15 cellular contexts compared by ENCODE assay signal in the genomic region with DNA sequence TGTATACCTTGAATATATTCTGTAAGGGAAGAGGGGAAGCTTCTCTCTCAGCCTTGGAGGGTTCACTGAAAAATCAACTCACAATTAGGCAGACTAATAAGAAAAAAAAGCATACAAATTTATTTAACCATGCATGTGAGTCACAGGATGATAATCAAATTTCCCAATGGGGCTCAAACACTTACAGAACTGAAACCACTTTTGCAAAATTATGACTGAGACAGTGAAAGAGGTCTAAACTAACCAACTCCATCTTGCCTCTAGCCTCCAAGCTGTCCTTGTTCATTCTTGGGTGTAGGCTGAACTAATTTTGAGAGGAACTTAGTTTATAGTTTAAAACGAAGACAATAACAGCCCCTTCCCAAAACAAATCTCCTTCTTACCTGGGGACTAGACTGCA.
DNase-seq lines count a peak whose midpoint lies in the region; TF ChIP-seq lines count a peak whose summit lies in the region.
"Had no signal": no experiment of that assay in that cellular context is flagged by ENCODE, and none has a peak within 500 bp of the region (broad histone marks: within the 10 kb centered on the region; RNA-seq: fewer than 3 reads in every experiment).

No MANE protein-coding gene starts in this region.

- H3K4me3 Mint-ChIP-seq in activated naive CD4-positive, alpha-beta T cell treated with anti-CD3 and anti-CD28 coated beads, Interleukin-2, amount 10 ng/mL, durations not matched to agents 7 days and 5 days = no peak overlapping the region
- H3K4me3 Mint-ChIP-seq: B cell had no signal

- no peak overlapping the region for H3K4me2 ChIP-seq in mesendoderm (ENCODE audit: low read length)

- H3K36me3 ChIP-seq in brain microvascular endothelial cell (replicated peaks) (no peaks in the 10 kb centered on the region), mesendoderm (ENCODE audit: control insufficient read depth, insufficient read depth, low read length) (no peaks in the 10 kb centered on the region), WERI-Rb-1 (no peaks in the 10 kb centered on the region)
- H3K36me3 ChIP-seq: heart left ventricle, SJCRH30 had no signal

- H3K4me1 Mint-ChIP-seq in activated naive CD4-positive, alpha-beta T cell treated with anti-CD3 and anti-CD28 coated beads, Interleukin-2, amount 10 ng/mL, durations not matched to agents 7 days and 5 days = no peaks in the 10 kb centered on the region
- H3K4me1 Mint-ChIP-seq: B cell had no signal

- H3K9me3 ChIP-seq in WERI-Rb-1 (ENCODE audit: severe bottlenecking) = no peaks in the 10 kb centered on the region
- H3K9me3 ChIP-seq: SJCRH30 had no signal

- H3K27me3 ChIP-seq in brain microvascular endothelial cell (replicated peaks) (no peaks in the 10 kb centered on the region), mesendoderm (ENCODE audit: insufficient read depth, low read length, poor library complexity) (no peaks in the 10 kb centered on the region), WERI-Rb-1 (ENCODE audit: insufficient read depth, low read depth, severe bottlenecking) (no peaks in the 10 kb centered on the region)
- H3K27me3 ChIP-seq: heart left ventricle, SJCRH30 had no signal

- H3K4ac ChIP-seq in mesendoderm (ENCODE audit: low read depth, low read length) = peak overlapping the region; percentile 4

- no peaks in the 10 kb centered on the region for H3K79me2 ChIP-seq in mesendoderm (ENCODE audit: control insufficient read depth, insufficient read depth, low read length)

- no peak overlapping the region for H4K5ac ChIP-seq in mesendoderm (ENCODE audit: low read length)

- in situ Hi-C loops in brain microvascular endothelial cell (cut with HindIII; ENCODE audit: low pct_ligation_motif_present, low sequenced_read_pairs) = no loop called here

- no peak overlapping the region for H3K4me3 ChIP-seq in brain microvascular endothelial cell (ENCODE audit: low read depth, low read length)
- H3K4me3 ChIP-seq in mesendoderm (ENCODE audit: low read length) = no peak overlapping the region
- H3K4me3 ChIP-seq in WERI-Rb-1 (ENCODE audit: low read depth, low read length) = no peak overlapping the region
- H3K4me3 ChIP-seq: heart left ventricle, SJCRH30 had no signal

- no peak overlapping the region for H3K23ac ChIP-seq in mesendoderm (ENCODE audit: low read length)

- no peak overlapping the region for H3K27ac Mint-ChIP-seq in activated naive CD4-positive, alpha-beta T cell treated with anti-CD3 and anti-CD28 coated beads, Interleukin-2, amount 10 ng/mL, durations not matched to agents 7 days and 5 days
- H3K27ac Mint-ChIP-seq: B cell had no signal

- TF ChIP-seq CTCF in brain microvascular endothelial cell (IDR thresholded peaks at IDR 0.05; ENCODE audit: low read depth, low read length, missing control alignments) = no peak
- no peak for TF ChIP-seq CTCF in WERI-Rb-1 (IDR thresholded peaks at IDR 0.05; ENCODE audit: low read depth, low read length)

- no peak overlapping the region for H2BK15ac ChIP-seq in mesendoderm (replicated peaks; ENCODE audit: low read depth)

- H3K18ac ChIP-seq in mesendoderm (ENCODE audit: low read length) = no peak overlapping the region

- DNase-seq in EH (ENCODE audit: low read depth) = peak; percentile 34
- peak; percentile 45 for DNase-seq in NCI-H226
- no peak for DNase-seq in brain microvascular endothelial cell
- DNase-seq in mesendoderm = no peak
- no peak for DNase-seq in activated naive CD4-positive, alpha-beta T cell treated with anti-CD3 and anti-CD28 coated beads, Interleukin-2, amount 10 ng/mL, durations not matched to agents 7 days and 5 days
- no peak for DNase-seq in HuH-7.5 (ENCODE audit: low spot score)
- DNase-seq in WERI-Rb-1 = no peak
- DNase-seq in NCI-H82 treated with DMSO at 0.1 percent for 48 hours (lab: John Stamatoyannopoulos, UW; ENCODE audit: unreplicated experiment) = no peak
- DNase-seq: cortex of kidney; NK-92 treated with Interleukin-12 subunit alpha and Interleukin-12 subunit beta, amount 100 ng/mL, for 24 hours; SJCRH30; stimulated activated CD4-positive, alpha-beta T cell treated with anti-CD3 and anti-CD28 coated beads, Interleukin-1b, Interleukin-23, amount 100 ng/mL, for 48 hours; T-helper 9 cell had no signal

- no peak overlapping the region for H4K8ac ChIP-seq in mesendoderm (ENCODE audit: low read depth, low read length)

- no peaks in the 10 kb centered on the region for H3K4me1 ChIP-seq in mesendoderm (ENCODE audit: control insufficient read depth, low read depth, low read length)
- H3K4me1 ChIP-seq: heart left ventricle, SJCRH30 had no signal

- H3K27me3 Mint-ChIP-seq in activated naive CD4-positive, alpha-beta T cell treated with anti-CD3 and anti-CD28 coated beads, Interleukin-2, amount 10 ng/mL, durations not matched to agents 7 days and 5 days = no peaks in the 10 kb centered on the region
- H3K27me3 Mint-ChIP-seq: B cell had no signal

- WGBS in mesendoderm (ENCODE audit: extremely low coverage, insufficient coverage, low lambda C conversion rate) = no CpG with 5 or more reads among the region's 1 CpG

- H2AK5ac ChIP-seq in mesendoderm (ENCODE audit: low read length) = no peak overlapping the region

- H2BK5ac ChIP-seq in mesendoderm (ENCODE audit: low read length) = no peak overlapping the region

- H3K79me1 ChIP-seq in mesendoderm (ENCODE audit: low read length) = no peaks in the 10 kb centered on the region

- H3K27ac ChIP-seq in brain microvascular endothelial cell (peak overlapping the region; percentile 37), mesendoderm (ENCODE audit: low read depth, low read length) (no peak overlapping the region), WERI-Rb-1 (no peak overlapping the region)
- H3K27ac ChIP-seq: SJCRH30 had no signal

- H3K9ac ChIP-seq in mesendoderm (ENCODE audit: low read length) = no peak overlapping the region

- H3K36me3 Mint-ChIP-seq in activated naive CD4-positive, alpha-beta T cell treated with anti-CD3 and anti-CD28 coated beads, Interleukin-2, amount 10 ng/mL, durations not matched to agents 7 days and 5 days = no peaks in the 10 kb centered on the region

- no peak overlapping the region for H3K56ac ChIP-seq in mesendoderm (ENCODE audit: low read length)

- CTCF ChIA-PET in activated naive CD4-positive, alpha-beta T cell treated with anti-CD3 and anti-CD28 coated beads, Interleukin-2, amount 10 ng/mL, durations not matched to agents 7 days and 5 days (lab: Charles Lee) = no interaction called here

- H2BK120ac ChIP-seq in mesendoderm (ENCODE audit: low read depth, low read length) = no peak overlapping the region

- peaks cover 44% of the 10 kb centered on the region for H3K9me3 Mint-ChIP-seq in activated naive CD4-positive, alpha-beta T cell treated with anti-CD3 and anti-CD28 coated beads, Interleukin-2, amount 10 ng/mL, durations not matched to agents 7 days and 5 days

Comparison
In these comparisons a context has a peak if more than half of its experiments do, and no peak if none do; other contexts are left out.
1. DNase-seq: peak in EH (single experiment) and NCI-H226 (single experiment); none in brain microvascular endothelial cell (single experiment), mesendoderm (single experiment), activated naive CD4-positive, alpha-beta T cell treated with anti-CD3 and anti-CD28 coated beads, Interleukin-2, amount 10 ng/mL, durations not matched to agents 7 days and 5 days (single experiment), HuH-7.5 (single experiment), WERI-Rb-1 (single experiment) and NCI-H82 treated with DMSO at 0.1 percent for 48 hours (single experiment).